Comparison of ENCODE assay signal across 8 cellular contexts in genomic region chr5:146448783-146449519, GRCh38. TPM values are rescaled to one million over a fixed set of nuclear protein-coding genes. Genes with fewer than 3 reads are reported as not detected.
DNase-seq lines count a peak whose midpoint lies in the region; FAIRE-seq and TF ChIP-seq lines count a peak whose summit lies in the region.

No MANE protein-coding gene starts in this region.

- H4K20me1 ChIP-seq in BLaER1 treated with 17β-estradiol and CSF1 and Interleukin-3, amounts not matched to agents 10 nM and 100 nM = peaks cover 53 to 62% (median 58%) of the 10 kb centered on the region in 11 experiments; a peak in 21 of 22 replicates

- peak overlapping the region; percentile 78 to 100 (median 93) for H3K4me3 ChIP-seq in BLaER1 treated with 17β-estradiol and CSF1 and Interleukin-3, amounts not matched to agents 10 nM and 100 nM
- H3K4me3 ChIP-seq in HUES64 (ENCODE audit: low read length) = peak overlapping the region; percentile 91
- peak overlapping the region; percentile 94 for H3K4me3 ChIP-seq in astrocyte of the cerebellum (ENCODE audit: low read depth, low read length)
- H3K4me3 ChIP-seq in mesodermal cell (ENCODE audit: extremely low read depth, insufficient read depth, low read length, poor library complexity, severe bottlenecking) = peak overlapping the region; percentile 99

- in situ Hi-C loops in astrocyte of the cerebellum (cut with HindIII; ENCODE audit: low sequenced_read_pairs) = no loop called here

- peaks cover 7 to 12% (median 10%) of the 10 kb centered on the region in 11 experiments; a peak in 15 of 22 replicates for H3K9me3 ChIP-seq in BLaER1 treated with 17β-estradiol and CSF1 and Interleukin-3, amounts not matched to agents 10 nM and 100 nM (replicated peaks in 1 of 11)
- H3K9me3 ChIP-seq in HUES64 (ENCODE audit: insufficient read depth, low read depth, low read length) (no peaks in the 10 kb centered on the region), mesodermal cell (ENCODE audit: control insufficient read depth, low read length) (no peaks in the 10 kb centered on the region)

- WGBS in HUES64 = 79% methylated on average over 6 of the region's 6 CpGs
- WGBS in mesodermal cell (ENCODE audit: insufficient coverage in 2 of 2), 2 experiments = 77 to 90% methylated on average over 2 to 4 of the region's 6 CpGs

- H3K36me3 ChIP-seq in BLaER1 treated with 17β-estradiol and CSF1 and Interleukin-3, amounts not matched to agents 10 nM and 100 nM = peaks cover 0 to 28% (median 16%) of the 10 kb centered on the region in 11 experiments; a peak in 16 of 22 replicates
- H3K36me3 ChIP-seq in HUES64 (ENCODE audit: insufficient read depth, low read length) (no peaks in the 10 kb centered on the region), mesodermal cell (ENCODE audit: control insufficient read depth, insufficient read depth, low read length) (peaks cover 3% of the 10 kb centered on the region)

- no peaks in the 10 kb centered on the region for H3K27me3 ChIP-seq in BLaER1 treated with 17β-estradiol and CSF1 and Interleukin-3, amounts not matched to agents 10 nM and 100 nM
- H3K27me3 ChIP-seq in HUES64 (ENCODE audit: insufficient read depth, low read length) = no peaks in the 10 kb centered on the region

- peaks cover 18 to 36% (median 23%) of the 10 kb centered on the region in 10 experiments for H3K4me1 ChIP-seq in BLaER1 treated with 17β-estradiol and CSF1 and Interleukin-3, amounts not matched to agents 10 nM and 100 nM
- H3K4me1 ChIP-seq in HUES64 (ENCODE audit: insufficient read depth, low read length) (peaks cover 21% of the 10 kb centered on the region), mesodermal cell (ENCODE audit: control insufficient read depth, insufficient read depth, low read length, poor library complexity, severe bottlenecking) (peaks cover 7% of the 10 kb centered on the region)

- H3K27ac ChIP-seq in BLaER1 treated with 17β-estradiol and CSF1 and Interleukin-3, amounts not matched to agents 10 nM and 100 nM = peak overlapping the region in 3 of 11 experiments; percentile 97 to 100 (median 97); a peak in 2 of 22 replicates
- H3K27ac ChIP-seq in HUES64 (ENCODE audit: low read depth, low read length) (no peak overlapping the region), mesodermal cell (ENCODE audit: low read depth, low read length, severe bottlenecking) (no peak overlapping the region)

- peak overlapping the region; percentile 78 to 92 (median 87) for H3K4me2 ChIP-seq in BLaER1 treated with 17β-estradiol and CSF1 and Interleukin-3, amounts not matched to agents 10 nM and 100 nM

- no peak for TF ChIP-seq CTCF in astrocyte of the cerebellum (IDR thresholded peaks at IDR 0.05; ENCODE audit: low read depth, low read length, missing control alignments)

- H3K9ac ChIP-seq in BLaER1 treated with 17β-estradiol and CSF1 and Interleukin-3, amounts not matched to agents 10 nM and 100 nM = peak overlapping the region; percentile 96 to 100 (median 99)
- 0 out of 2 replicates have a peak overlapping the region, but pooled peaks have one; percentile 98 for H3K9ac ChIP-seq in HUES64 (ENCODE audit: low read depth, low read length)

- no peak for FAIRE-seq in GM19239 (lab: Jason Lieb, UNC)

- no peak for DNase-seq in astrocyte of the cerebellum (ENCODE audit: low read depth)
- no peak for DNase-seq in SHP77 treated with DMSO at 0.1 percent for 48 hours (lab: John Stamatoyannopoulos, UW)
- no peak for DNase-seq in EL
- no peak for DNase-seq in GM19240 (ENCODE audit: insufficient read length, low spot score)
- no peak for DNase-seq in GM19239 (ENCODE audit: insufficient read length, low spot score)

RNA-seq across cellular contexts. Expression of gene TCERG1, which starts 1.8 kb away (rescaled TPM):
- polyA plus RNA-seq in HUES64 (2013, experiment 1 of 2) = 78.2 TPM
- polyA plus RNA-seq in HUES64 (2013, experiment 2 of 2) = 87.0 TPM
- 72.3 TPM for polyA plus RNA-seq in mesodermal cell (2013, experiment 1 of 2)
- 74.4 TPM for polyA plus RNA-seq in mesodermal cell (2013, experiment 2 of 2)
